22 cellular contexts compared by ENCODE assay signal in genomic region chr5:86861514-86861913, GRCh38.
A peak's percentile ranks its signal among the peaks of the same experiment; 100 is the strongest.
DNase-seq lines count a peak whose midpoint lies in the region; ATAC-seq lines count a peak whose summit lies in the region.
"Had no signal": no experiment of that assay in that cellular context is flagged by ENCODE, and none has a peak within 500 bp of the region (broad histone marks: within the 10 kb centered on the region; RNA-seq: fewer than 3 reads in every experiment).

No MANE protein-coding gene starts in this region.

- ATAC-seq in right cardiac atrium (peak; percentile 70 to 81), GM18873 (IDR thresholded peaks at IDR 0.05; ENCODE audit: low FRiP score, unreplicated experiment) (no peak)
- ATAC-seq: activated naive CD4-positive, alpha-beta T cell treated with anti-CD3 and anti-CD28 coated beads, Interleukin-2, amount 50 U/mL, for 72 hours; upper lobe of right lung had no signal

- no peak overlapping the region for H3K4me3 ChIP-seq in right cardiac atrium (ENCODE audit: low read length)
- H3K4me3 ChIP-seq: esophagus muscularis mucosa, right atrium auricular region, upper lobe of right lung had no signal

- no peaks in the 10 kb centered on the region for H3K27me3 ChIP-seq in right cardiac atrium (ENCODE audit: control insufficient read depth, insufficient read depth)
- H3K27me3 ChIP-seq: brain microvascular endothelial cell, esophagus muscularis mucosa, right atrium auricular region had no signal

- DNase-seq in right cardiac atrium, result no peak
- no peak for DNase-seq in cardiac septum (ENCODE audit: low spot score)
- DNase-seq in cerebellum (ENCODE audit: low spot score), result peak; percentile 54
- DNase-seq in midbrain (lab: John Stamatoyannopoulos, UW), result peak; percentile 65
- DNase-seq in NOMO-1 treated with dmso at 0.1 percent for 144 hours (lab: John Stamatoyannopoulos, UW; ENCODE audit: unreplicated experiment), result no peak
- no peak for DNase-seq in NCI-H510A treated with DMSO at 0.1 percent for 48 hours (lab: John Stamatoyannopoulos, UW)
- no peak for DNase-seq in NCI-H2081 (lab: John Stamatoyannopoulos, UW)
- DNase-seq: ACHN; activated CD4-positive, alpha-beta T cell treated with anti-CD3 and anti-CD28 coated beads, Interleukin-2, amount 50 U/mL, for 48 hours; activated T-cell treated with anti-CD3 and anti-CD28 coated beads, Interleukin-2, amount 50 U/mL, for 48 hours; brain microvascular endothelial cell; CD4-positive, alpha-beta memory T cell; glutamatergic neuron; immature natural killer cell; MM.1S; NCI-H1694 treated with DMSO at 0.1 percent for 48 hours; NCI-H524; upper lobe of right lung had no signal

- no peak overlapping the region for H3K27ac ChIP-seq in right cardiac atrium (ENCODE audit: low read length)
- H3K27ac ChIP-seq: brain microvascular endothelial cell, esophagus muscularis mucosa, right atrium auricular region, upper lobe of right lung had no signal

- intact Hi-C loops in right cardiac atrium (cut with DNase I) (no loop called here), cardiac septum (cut with DNase I) (no loop called here)

- no peaks in the 10 kb centered on the region for H3K9me3 ChIP-seq in right cardiac atrium (ENCODE audit: control insufficient read depth, low read length)
- H3K9me3 ChIP-seq: esophagus muscularis mucosa, right atrium auricular region, upper lobe of right lung had no signal

- H3K4me1 ChIP-seq in right cardiac atrium (ENCODE audit: control insufficient read depth, insufficient read depth, low read length), result no peaks in the 10 kb centered on the region
- H3K4me1 ChIP-seq: esophagus muscularis mucosa, right atrium auricular region, upper lobe of right lung had no signal

- 66% methylated on average over 2 of the region's 2 CpGs for WGBS in right cardiac atrium

Comparison
In these comparisons a context has a peak if more than half of its experiments do, and no peak if none do; other contexts are left out.
1. DNase-seq: peak in cerebellum (single experiment) and midbrain (single experiment); none in right cardiac atrium (0 of 3), cardiac septum (single experiment), NOMO-1 treated with dmso at 0.1 percent for 144 hours (single experiment), NCI-H510A treated with DMSO at 0.1 percent for 48 hours (single experiment) and NCI-H2081 (0 of 2).